2 cellular contexts compared by ENCODE assay signal in the genomic region with DNA sequence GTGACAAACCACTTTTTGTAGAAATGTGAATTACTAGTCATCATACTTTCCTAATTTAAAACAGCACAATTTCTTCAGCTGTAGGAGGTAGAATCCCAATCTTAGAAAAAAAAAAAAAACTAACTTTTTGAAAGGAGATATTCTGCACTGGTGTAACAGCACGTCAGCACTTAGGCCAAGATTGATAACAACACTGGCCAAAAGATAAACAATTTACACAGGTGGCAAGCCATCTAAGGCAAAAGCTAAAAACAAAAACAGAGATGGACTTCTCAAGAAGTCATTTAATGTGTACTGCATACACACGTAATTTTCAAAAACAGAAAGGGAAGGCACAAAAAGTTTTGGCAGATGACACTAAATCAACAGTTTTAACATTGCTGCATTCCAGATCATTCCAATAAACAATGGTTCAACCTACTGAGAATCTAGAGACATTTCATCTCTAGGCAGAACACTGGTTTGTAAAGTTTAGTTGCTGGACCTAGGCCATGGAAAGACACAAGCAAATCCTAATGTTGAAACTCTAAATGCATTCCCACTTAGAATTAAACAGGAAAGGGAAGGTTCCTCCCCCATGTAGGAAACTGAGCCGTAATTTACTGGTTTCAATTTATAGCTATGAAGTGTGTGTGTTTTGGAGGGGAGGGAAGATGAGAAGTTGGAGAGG.
TF ChIP-seq lines count a peak whose summit lies in the region.

No MANE protein-coding gene starts in this region.

TF ChIP-seq in A549, 52 proteins besides CTCF, POLR2A, EP300 and RAD21:
- TF ChIP-seq KDM1A (IDR thresholded peaks at IDR 0.05; ENCODE audit: low read depth) (no peak), NPAS2 (CRISPR knock-in tag; IDR thresholded peaks at IDR 0.05; ENCODE audit: borderline replicate concordance) (no peak), CBX8 (IDR thresholded peaks at IDR 0.05) (no peak)

TF ChIP-seq in K562, 482 proteins besides CTCF, POLR2A, EP300 and RAD21 (continues in another document):
- TF ChIP-seq ARID3A (IDR thresholded peaks at IDR 0.05; ENCODE audit: borderline replicate concordance, low read depth, low read length) (no peak), EZH2 (IDR thresholded peaks at IDR 0.05; ENCODE audit: borderline replicate concordance, low read depth, low read length) (no peak), ATF1 (CRISPR knock-in tag; IDR thresholded peaks at IDR 0.05) (no peak), ATF1 (tag; IDR thresholded peaks at IDR 0.05) (0 out of 2 replicates have a peak, but pooled peaks have one; percentile 45), KDM2B (CRISPR knock-in tag; IDR thresholded peaks at IDR 0.05) (no peak), CEBPB (tag; IDR thresholded peaks at IDR 0.05) (no peak), SMAD3 (CRISPR knock-in tag; conservative IDR thresholded peaks at IDR 0.05) (no peak), MEIS2 (IDR thresholded peaks at IDR 0.05; ENCODE audit: partially characterized antibody) (peak; percentile 61), ZNF740 (CRISPR knock-in tag; IDR thresholded peaks at IDR 0.05) (no peak), ZNF740 (tag; IDR thresholded peaks at IDR 0.05) (no peak), PTRF (tag; IDR thresholded peaks at IDR 0.05) (no peak), TEAD2 (tag; IDR thresholded peaks at IDR 0.05) (no peak), C11orf30 (IDR thresholded peaks at IDR 0.05; ENCODE audit: low read depth) (peak; percentile 26; the same call in 1 of the 2 replicates), THRB (CRISPR knock-in tag; conservative IDR thresholded peaks at IDR 0.05) (no peak), HLTF (IDR thresholded peaks at IDR 0.05) (no peak), SRF (CRISPR knock-in tag; IDR thresholded peaks at IDR 0.05) (peak in 1 of 2 experiments; percentile 53; a peak in 1 of 4 replicates), CEBPZ (IDR thresholded peaks at IDR 0.05; ENCODE audit: borderline replicate concordance, low read depth, low read length) (no peak), MTA2 (IDR thresholded peaks at IDR 0.05; ENCODE audit: low read depth) (no peak), CBX3 (IDR thresholded peaks at IDR 0.05; ENCODE audit: borderline replicate concordance in 1 of 2, low read length in 2 of 2) (no peak), HDAC8 (tag; IDR thresholded peaks at IDR 0.05) (no peak), NONO (IDR thresholded peaks at IDR 0.05; ENCODE audit: low read depth in 2 of 2, low read length in 1 of 2) (no peak), CEBPG (CRISPR knock-in tag; IDR thresholded peaks at IDR 0.05) (no peak), CEBPG (tag; conservative IDR thresholded peaks at IDR 0.05 in 1 of 2, IDR thresholded peaks at IDR 0.05 in 1 of 2) (no peak), ZNF23 (CRISPR knock-in tag; IDR thresholded peaks at IDR 0.05) (no peak), MCM5 (IDR thresholded peaks at IDR 0.05; ENCODE audit: low read depth) (no peak), ZNF316 (IDR thresholded peaks at IDR 0.05) (0 out of 2 replicates have a peak, but pooled peaks have one; percentile 12), REST (CRISPR knock-in tag; IDR thresholded peaks at IDR 0.05; ENCODE audit: low read depth) (no peak), ZNF263 (CRISPR knock-in tag; IDR thresholded peaks at IDR 0.05; ENCODE audit: borderline replicate concordance) (no peak), ZNF586 (CRISPR knock-in tag; conservative IDR thresholded peaks at IDR 0.05) (no peak), ZNF277 (CRISPR knock-in tag; IDR thresholded peaks at IDR 0.05; ENCODE audit: borderline replicate concordance) (no peak), NBN (IDR thresholded peaks at IDR 0.05; ENCODE audit: low read depth) (no peak)
- TF ChIP-seq, protein P1, sequence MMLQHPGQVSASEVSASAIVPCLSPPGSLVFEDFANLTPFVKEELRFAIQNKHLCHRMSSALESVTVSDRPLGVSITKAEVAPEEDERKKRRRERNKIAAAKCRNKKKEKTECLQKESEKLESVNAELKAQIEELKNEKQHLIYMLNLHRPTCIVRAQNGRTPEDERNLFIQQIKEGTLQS (IDR thresholded peaks at IDR 0.05) = no peak
- TF ChIP-seq, protein P1 (CRISPR knock-in tag; conservative IDR thresholded peaks at IDR 0.05) = no peak
- TF ChIP-seq, protein P2, sequence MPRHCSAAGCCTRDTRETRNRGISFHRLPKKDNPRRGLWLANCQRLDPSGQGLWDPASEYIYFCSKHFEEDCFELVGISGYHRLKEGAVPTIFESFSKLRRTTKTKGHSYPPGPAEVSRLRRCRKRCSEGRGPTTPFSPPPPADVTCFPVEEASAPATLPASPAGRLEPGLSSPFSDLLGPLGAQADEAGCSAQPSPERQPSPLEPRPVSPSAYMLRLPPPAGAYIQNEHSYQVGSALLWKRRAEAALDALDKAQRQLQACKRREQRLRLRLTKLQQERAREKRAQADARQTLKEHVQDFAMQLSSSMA (CRISPR knock-in tag; IDR thresholded peaks at IDR 0.05) = no peak
- TF ChIP-seq, protein P3, sequence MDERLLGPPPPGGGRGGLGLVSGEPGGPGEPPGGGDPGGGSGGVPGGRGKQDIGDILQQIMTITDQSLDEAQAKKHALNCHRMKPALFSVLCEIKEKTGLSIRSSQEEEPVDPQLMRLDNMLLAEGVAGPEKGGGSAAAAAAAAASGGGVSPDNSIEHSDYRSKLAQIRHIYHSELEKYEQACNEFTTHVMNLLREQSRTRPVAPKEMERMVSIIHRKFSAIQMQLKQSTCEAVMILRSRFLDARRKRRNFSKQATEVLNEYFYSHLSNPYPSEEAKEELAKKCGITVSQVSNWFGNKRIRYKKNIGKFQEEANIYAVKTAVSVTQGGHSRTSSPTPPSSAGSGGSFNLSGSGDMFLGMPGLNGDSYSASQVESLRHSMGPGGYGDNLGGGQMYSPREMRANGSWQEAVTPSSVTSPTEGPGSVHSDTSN (CRISPR knock-in tag; IDR thresholded peaks at IDR 0.05; ENCODE audit: low read depth) = no peak
- TF ChIP-seq, protein P3 (tag; conservative IDR thresholded peaks at IDR 0.05; ENCODE audit: low read depth) = peak; percentile 49; the same call in 1 of the 2 replicates
- TF ChIP-seq, protein P4, sequence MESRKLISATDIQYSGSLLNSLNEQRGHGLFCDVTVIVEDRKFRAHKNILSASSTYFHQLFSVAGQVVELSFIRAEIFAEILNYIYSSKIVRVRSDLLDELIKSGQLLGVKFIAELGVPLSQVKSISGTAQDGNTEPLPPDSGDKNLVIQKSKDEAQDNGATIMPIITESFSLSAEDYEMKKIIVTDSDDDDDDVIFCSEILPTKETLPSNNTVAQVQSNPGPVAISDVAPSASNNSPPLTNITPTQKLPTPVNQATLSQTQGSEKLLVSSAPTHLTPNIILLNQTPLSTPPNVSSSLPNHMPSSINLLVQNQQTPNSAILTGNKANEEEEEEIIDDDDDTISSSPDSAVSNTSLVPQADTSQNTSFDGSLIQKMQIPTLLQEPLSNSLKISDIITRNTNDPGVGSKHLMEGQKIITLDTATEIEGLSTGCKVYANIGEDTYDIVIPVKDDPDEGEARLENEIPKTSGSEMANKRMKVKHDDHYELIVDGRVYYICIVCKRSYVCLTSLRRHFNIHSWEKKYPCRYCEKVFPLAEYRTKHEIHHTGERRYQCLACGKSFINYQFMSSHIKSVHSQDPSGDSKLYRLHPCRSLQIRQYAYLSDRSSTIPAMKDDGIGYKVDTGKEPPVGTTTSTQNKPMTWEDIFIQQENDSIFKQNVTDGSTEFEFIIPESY (CRISPR knock-in tag; IDR thresholded peaks at IDR 0.05) = no peak
